ENCODE assay signal across 23 cellular contexts in the genomic region with DNA sequence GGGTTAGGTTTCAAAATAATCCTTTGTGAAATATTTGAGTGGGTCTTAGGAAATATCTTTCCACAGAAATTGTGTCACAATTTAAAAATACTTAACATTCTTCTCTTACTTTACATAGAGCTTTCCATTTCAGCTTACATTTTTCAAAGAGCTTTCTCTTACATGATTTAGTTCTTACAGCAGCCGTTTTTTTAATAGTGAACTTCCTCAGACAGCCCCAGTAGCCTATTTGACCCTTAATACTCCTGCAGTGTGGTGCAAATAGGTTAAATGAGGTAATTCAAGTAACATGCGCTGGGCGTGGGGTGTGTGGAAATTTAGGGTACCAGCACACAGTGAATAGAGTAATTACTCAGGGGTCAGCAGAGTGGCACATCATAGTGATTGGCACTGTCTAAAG.
DNase-seq lines count a peak whose midpoint lies in the region; ATAC-seq lines count a peak whose summit lies in the region.
"Had no signal": no experiment of that assay in that cellular context is flagged by ENCODE, and none has a peak within 500 bp of the region (broad histone marks: within the 10 kb centered on the region; RNA-seq: fewer than 3 reads in every experiment).

No MANE protein-coding gene starts in this region.

- no peaks in the 10 kb centered on the region for H3K36me3 Mint-ChIP-seq in memory B cell

- peaks cover 34% of the 10 kb centered on the region for H3K4me1 ChIP-seq in adipocyte (ENCODE audit: control insufficient read depth, insufficient read depth, low read length)
- H3K4me1 ChIP-seq: gastroesophageal sphincter, SJCRH30 had no signal

- H3K9me3 ChIP-seq in adipocyte (ENCODE audit: control insufficient read depth, low read length): no peaks in the 10 kb centered on the region
- H3K9me3 ChIP-seq: BLaER1 treated with 17β-estradiol and CSF1 and Interleukin-3, amounts not matched to agents 10 nM and 100 nM; gastroesophageal sphincter; SJCRH30 had no signal

- H3K4me1 Mint-ChIP-seq in memory B cell: peaks cover 2% of the 10 kb centered on the region
- H3K4me1 Mint-ChIP-seq: stimulated activated naive CD8-positive, alpha-beta T cell treated with anti-CD3 and anti-CD28 coated beads, Interleukin-15, amount 100 ng/mL, for 72 hours had no signal

- H3K36me3 ChIP-seq in adipocyte (ENCODE audit: control insufficient read depth, insufficient read depth, low read length, severe bottlenecking): no peaks in the 10 kb centered on the region
- H3K36me3 ChIP-seq: gastroesophageal sphincter, SJCRH30, WERI-Rb-1 had no signal

- H3K4me3 ChIP-seq in adipocyte (ENCODE audit: low read length): peak overlapping the region; percentile 49
- H3K4me3 ChIP-seq: BLaER1 treated with 17β-estradiol and CSF1 and Interleukin-3, amounts not matched to agents 10 nM and 100 nM; gastroesophageal sphincter; SJCRH30; smooth muscle cell had no signal

- no peaks in the 10 kb centered on the region for H3K27me3 Mint-ChIP-seq in memory B cell
- H3K27me3 Mint-ChIP-seq: stimulated activated naive CD8-positive, alpha-beta T cell treated with anti-CD3 and anti-CD28 coated beads, Interleukin-15, amount 100 ng/mL, for 72 hours had no signal

- peak overlapping the region; percentile 38 for H3K27ac Mint-ChIP-seq in memory B cell
- H3K27ac Mint-ChIP-seq: HFFc6; nephron progenitor cell; stimulated activated naive CD8-positive, alpha-beta T cell treated with anti-CD3 and anti-CD28 coated beads, Interleukin-15, amount 100 ng/mL, for 72 hours; T-helper 1 cell treated with Interleukin-12 subunit alpha and Interleukin-12 subunit beta and Interleukin-4 antibody, amounts not matched to agents 30 μg/mL and 1 μg/mL, for 36 hours had no signal

- H3K9me3 Mint-ChIP-seq in memory B cell: no peaks in the 10 kb centered on the region
- H3K9me3 Mint-ChIP-seq: HFFc6; nephron progenitor cell; stimulated activated naive CD8-positive, alpha-beta T cell treated with anti-CD3 and anti-CD28 coated beads, Interleukin-15, amount 100 ng/mL, for 72 hours; T-helper 1 cell treated with Interleukin-12 subunit alpha and Interleukin-12 subunit beta and Interleukin-4 antibody, amounts not matched to agents 30 μg/mL and 1 μg/mL, for 36 hours had no signal

- no peak overlapping the region for H3K4me3 Mint-ChIP-seq in memory B cell
- H3K4me3 Mint-ChIP-seq: HFFc6; nephron progenitor cell; stimulated activated naive CD8-positive, alpha-beta T cell treated with anti-CD3 and anti-CD28 coated beads, Interleukin-15, amount 100 ng/mL, for 72 hours; T-helper 1 cell treated with Interleukin-12 subunit alpha and Interleukin-12 subunit beta and Interleukin-4 antibody, amounts not matched to agents 30 μg/mL and 1 μg/mL, for 36 hours had no signal

- ATAC-seq in memory B cell (ENCODE audit: low read depth) (no peak), HG02610 (IDR thresholded peaks at IDR 0.05; ENCODE audit: unreplicated experiment) (no peak)
- ATAC-seq: gastroesophageal sphincter; stimulated activated naive CD8-positive, alpha-beta T cell treated with anti-CD3 and anti-CD28 coated beads, Interleukin-15, amount 100 ng/mL, for 72 hours had no signal

- H3K9ac ChIP-seq in adipocyte (ENCODE audit: low read length): peak overlapping the region; percentile 69
- H3K9ac ChIP-seq: BLaER1 treated with 17β-estradiol and CSF1 and Interleukin-3, amounts not matched to agents 10 nM and 100 nM had no signal

- no peaks in the 10 kb centered on the region for H3K27me3 ChIP-seq in adipocyte (replicated peaks; ENCODE audit: control insufficient read depth, insufficient read depth, low read length)
- H3K27me3 ChIP-seq: BLaER1 treated with 17β-estradiol and CSF1 and Interleukin-3, amounts not matched to agents 10 nM and 100 nM; gastroesophageal sphincter; SJCRH30 had no signal

- peak; percentile 73 for DNase-seq in SIG-M5 treated with dmso at 0.1 percent for 504 hours (lab: John Stamatoyannopoulos, UW; ENCODE audit: unreplicated experiment)
- no peak for DNase-seq in SIG-M5 (lab: John Stamatoyannopoulos, UW)
- peak; percentile 70 for DNase-seq in adipocyte (ENCODE audit: low read depth)
- DNase-seq in memory B cell (ENCODE audit: low spot score in 2 of 2): no peak
- no peak for DNase-seq in NK-92 treated with Interleukin-12 subunit alpha and Interleukin-12 subunit beta, amount 100 ng/mL, for 24 hours (lab: John Stamatoyannopoulos, UW)
- DNase-seq in T-helper 9 cell: no peak
- no peak for DNase-seq in DMS 273 treated with DMSO at 0.1 percent for 48 hours (lab: John Stamatoyannopoulos, UW)
- DNase-seq: activated effector memory CD4-positive, alpha-beta T cell treated with anti-CD3 and anti-CD28 coated beads, Interleukin-2, amount 50 U/mL, for 16 hours; amygdala; central memory CD4-positive, alpha-beta T cell; HFFc6; NCI-H1436 treated with DMSO at 0.1 percent for 48 hours; NCI-H2171; nephron progenitor cell; SJCRH30; stimulated activated CD4-positive, alpha-beta T cell treated with anti-CD3 and anti-CD28 coated beads, Interleukin-4, amount 100 ng/mL, for 24 hours; stimulated activated naive CD8-positive, alpha-beta T cell treated with anti-CD3 and anti-CD28 coated beads, Interleukin-15, amount 100 ng/mL, for 72 hours; WERI-Rb-1 had no signal

Comparison
In these comparisons a context has a peak if more than half of its experiments do, and no peak if none do; other contexts are left out.
1. DNase-seq: peak in SIG-M5 treated with dmso at 0.1 percent for 504 hours (single experiment) and adipocyte (single experiment); none in SIG-M5 (single experiment), memory B cell (0 of 2), NK-92 treated with Interleukin-12 subunit alpha and Interleukin-12 subunit beta, amount 100 ng/mL, for 24 hours (single experiment), T-helper 9 cell (single experiment) and DMS 273 treated with DMSO at 0.1 percent for 48 hours (single experiment).